Comparison of ENCODE assay signal across 1 cellular context in genomic region chr11:77112641-77113381, GRCh38.
TF ChIP-seq lines count a peak whose summit lies in the region.

No MANE protein-coding gene starts in this region.

TF ChIP-seq in H1, 55 proteins besides CTCF, POLR2A, EP300 and RAD21:
- TF ChIP-seq ATF3 (IDR thresholded peaks at IDR 0.05; ENCODE audit: insufficient read depth, low read depth, low read length), result no peak
- TF ChIP-seq BRCA1 (IDR thresholded peaks at IDR 0.05; ENCODE audit: low read depth, low read length), result no peak
- no peak for TF ChIP-seq USF2 (IDR thresholded peaks at IDR 0.05; ENCODE audit: low read length)
- no peak for TF ChIP-seq GABPA (IDR thresholded peaks at IDR 0.05; ENCODE audit: borderline replicate concordance, insufficient read depth, low read length)
- no peak for TF ChIP-seq TAF1 (IDR thresholded peaks at IDR 0.05; ENCODE audit: low read depth, low read length)
- TF ChIP-seq CHD1 (IDR thresholded peaks at IDR 0.05; ENCODE audit: low read depth, low read length), result no peak
- TF ChIP-seq TAF7 (optimal IDR thresholded peaks at IDR 0.05; ENCODE audit: borderline replicate concordance, low read depth, low read length), result no peak
- no peak for TF ChIP-seq ATF2 (IDR thresholded peaks at IDR 0.05; ENCODE audit: low read length)
- no peak for TF ChIP-seq KDM4A (IDR thresholded peaks at IDR 0.05; ENCODE audit: low read depth, low read length, severe bottlenecking)
- TF ChIP-seq SIX5 (IDR thresholded peaks at IDR 0.05; ENCODE audit: low read depth, low read length), result no peak
- TF ChIP-seq EZH2 (IDR thresholded peaks at IDR 0.05; ENCODE audit: low read depth, low read length, severe bottlenecking), result no peak
- no peak for TF ChIP-seq BACH1 (IDR thresholded peaks at IDR 0.05; ENCODE audit: low read length)
TF ChIP-seq in H1: peak in this region for 0.
